ENCODE assay signal across 10 cellular contexts in the genomic region with DNA sequence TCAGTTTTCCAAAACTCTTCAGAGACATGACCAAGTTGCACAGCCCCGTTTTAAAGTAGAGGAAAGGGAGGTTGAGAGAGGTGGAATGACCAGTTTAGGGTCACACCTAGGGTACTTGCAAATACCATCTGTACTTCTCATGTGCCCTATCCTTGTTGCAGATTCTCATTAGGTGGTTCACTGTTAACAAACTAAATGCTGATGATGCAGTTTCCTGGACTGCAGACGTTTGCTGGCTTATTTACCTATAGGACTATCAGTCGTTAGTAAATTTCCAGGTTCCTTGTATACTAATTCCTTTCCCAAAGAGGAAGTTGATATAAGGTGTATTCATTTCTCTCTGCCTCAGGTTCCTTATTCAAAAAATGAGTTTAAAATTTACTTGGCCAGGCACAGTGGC. TPM values are rescaled to one million over a fixed set of nuclear protein-coding genes. Genes with fewer than 3 reads are reported as not detected.
DNase-seq lines count a peak whose midpoint lies in the region; ATAC-seq and TF ChIP-seq lines count a peak whose summit lies in the region.
"Had no signal": no experiment of that assay in that cellular context is flagged by ENCODE, and none has a peak within 500 bp of the region (broad histone marks: within the 10 kb centered on the region; RNA-seq: fewer than 3 reads in every experiment).

No MANE protein-coding gene starts in this region.

- TF ChIP-seq CTCF in astrocyte of the spinal cord (IDR thresholded peaks at IDR 0.05; ENCODE audit: low read depth, low read length), result no peak

- DNase-seq in astrocyte of the spinal cord (ENCODE audit: low read depth, low spot score) (no peak), H7 (no peak), GDM1 (lab: John Stamatoyannopoulos, UW) (no peak)
- no peak for DNase-seq in stimulated activated CD4-positive, alpha-beta T cell treated with anti-CD3 and anti-CD28 coated beads, Interleukin-15, amount 100 ng/mL, for 24 hours
- DNase-seq: amygdala, substantia nigra had no signal

- H3K9me3 ChIP-seq in BLaER1, result no peaks in the 10 kb centered on the region
- H3K9me3 ChIP-seq in HUES48 (ENCODE audit: control insufficient read depth, insufficient read depth, low read length), result no peaks in the 10 kb centered on the region
- no peaks in the 10 kb centered on the region for H3K9me3 ChIP-seq in muscle layer of duodenum (ENCODE audit: control insufficient read depth in 1 of 2, low read length in 2 of 2)

- H3K27me3 ChIP-seq in BLaER1 (no peaks in the 10 kb centered on the region), HUES48 (ENCODE audit: control insufficient read depth, insufficient read depth, low read length) (no peaks in the 10 kb centered on the region), muscle layer of duodenum (ENCODE audit: low read depth, low read length) (no peaks in the 10 kb centered on the region), H7 (ENCODE audit: control insufficient read depth, insufficient read depth, low read length) (no peaks in the 10 kb centered on the region)

- H3K36me3 ChIP-seq in BLaER1 (peaks cover 27% of the 10 kb centered on the region), HUES48 (ENCODE audit: control insufficient read depth, insufficient read depth, low read length) (peaks cover 20% of the 10 kb centered on the region), muscle layer of duodenum (ENCODE audit: control insufficient read depth in 1 of 2, insufficient read depth in 2 of 2, low read length in 2 of 2) (peaks cover 9 to 13% of the 10 kb centered on the region in 2 donors), H7 (replicated peaks; ENCODE audit: control insufficient read depth, insufficient read depth, low read length) (peaks cover 3% of the 10 kb centered on the region)

- H3K4me2 ChIP-seq in BLaER1, result peak overlapping the region; percentile 95

- H4K20me1 ChIP-seq in BLaER1, result peaks cover 90% of the 10 kb centered on the region

- H3K27ac ChIP-seq in BLaER1, result no peak overlapping the region
- no peak overlapping the region for H3K27ac ChIP-seq in HUES48 (ENCODE audit: low read depth, low read length)
- peak overlapping the region; percentile 89 for H3K27ac ChIP-seq in muscle layer of duodenum (ENCODE audit: low read length)

- ATAC-seq in HG03135 (IDR thresholded peaks at IDR 0.05; ENCODE audit: unreplicated experiment), result no peak

- H3K9ac ChIP-seq in BLaER1 (no peak overlapping the region; the same call in 1 of the 2 replicates), HUES48 (ENCODE audit: low read depth, low read length) (no peak overlapping the region)

- peaks cover 29% of the 10 kb centered on the region for H3K4me1 ChIP-seq in BLaER1
- peaks cover 23% of the 10 kb centered on the region for H3K4me1 ChIP-seq in HUES48 (ENCODE audit: control insufficient read depth, insufficient read depth, low read length)
- peaks cover 14 to 19% of the 10 kb centered on the region in 2 donors for H3K4me1 ChIP-seq in muscle layer of duodenum (ENCODE audit: control insufficient read depth in 1 of 2, insufficient read depth in 2 of 2, low read length in 2 of 2)

- H3K4me3 ChIP-seq in BLaER1 (no peak overlapping the region), HUES48 (ENCODE audit: low read depth, low read length) (peak overlapping the region; percentile 83), astrocyte of the spinal cord (ENCODE audit: low read depth, low read length) (peak overlapping the region; percentile 88), muscle layer of duodenum (ENCODE audit: low read depth in 1 of 2, low read length in 2 of 2) (peak overlapping the region; percentile 80 to 86), H7 (ENCODE audit: insufficient read depth, low read depth, low read length) (no peak overlapping the region)

- in situ Hi-C loops in astrocyte of the spinal cord (cut with HindIII; ENCODE audit: low sequenced_read_pairs), result no loop called here

RNA-seq across cellular contexts. Expression of a gene that starts 1.4 kb away (rescaled TPM):
- total RNA-seq in H7 (2014; rRNA removed; shearing (Covaris generic)), result 19.5 and 20.4 TPM in 2 replicates

RNA-seq across cellular contexts. Expression of a gene that starts 41.8 kb away (rescaled TPM):
- total RNA-seq in H7 (2014; rRNA removed; shearing (Covaris generic)), result 249 and 274 TPM in 2 replicates

RNA-seq across cellular contexts. Expression of a gene that starts 42.1 kb away (rescaled TPM):
- 362 and 415 TPM in 2 replicates for total RNA-seq in H7 (2014; rRNA removed; shearing (Covaris generic))

Comparison
In these comparisons a context has a peak if more than half of its experiments do, and no peak if none do; other contexts are left out.
1. H3K4me3 ChIP-seq: peak in HUES48 (single experiment), astrocyte of the spinal cord (single experiment) and muscle layer of duodenum (2 of 2); none in BLaER1 (single experiment) and H7 (single experiment).